ENCODE assay signal across 14 cellular contexts in genomic region chr20:31663524-31663837, GRCh38. TPM values are rescaled to one million over a fixed set of nuclear protein-coding genes. Genes with fewer than 3 reads are reported as not detected.
A peak's percentile ranks its signal among the peaks of the same experiment; 100 is the strongest.
DNase-seq lines count a peak whose midpoint lies in the region; ATAC-seq and TF ChIP-seq lines count a peak whose summit lies in the region.
"Had no signal": no experiment of that assay in that cellular context is flagged by ENCODE, and none has a peak within 500 bp of the region (broad histone marks: within the 10 kb centered on the region; RNA-seq: fewer than 3 reads in every experiment).

No MANE protein-coding gene starts in this region.

- no peak for TF ChIP-seq RAD21 in liver (IDR thresholded peaks at IDR 0.05)

- POLR2A ChIA-PET in activated CD8-positive, alpha-beta T cell treated with anti-CD3 and anti-CD28 coated beads for 36 hours (lab: Charles Lee) = interaction anchor here (1.1 to 6.0 kb wide), 4 partner anchors 11 to 60 kb away, joined by 6 to 56 read pairs (median 14); partner anchors contain the start of gene BCL2L1
- POLR2A ChIA-PET in activated CD8-positive, alpha-beta T cell treated with anti-CD3 and anti-CD28 coated beads, Interleukin-2, amount 10 ng/mL, durations not matched to agents 7 days and 5 days (lab: Charles Lee) = interaction anchor here (1.5 to 5.0 kb wide), 4 partner anchors 12 to 60 kb away, joined by 4 to 53 read pairs (median 22); partner anchors contain the start of gene BCL2L1

- no peak overlapping the region for H3K4me3 ChIP-seq in liver (ENCODE audit: low read depth in 1 of 3, low read length in 3 of 3)

- peak overlapping the region; percentile 84 for H3K27ac Mint-ChIP-seq in activated CD8-positive, alpha-beta T cell treated with anti-CD3 and anti-CD28 coated beads for 36 hours
- H3K27ac Mint-ChIP-seq in activated CD8-positive, alpha-beta T cell treated with anti-CD3 and anti-CD28 coated beads, Interleukin-2, amount 10 ng/mL, durations not matched to agents 7 days and 5 days = no peak overlapping the region
- H3K27ac Mint-ChIP-seq in activated T-helper 1 cell treated with anti-CD3 and anti-CD28 coated beads, Interleukin-12 subunit alpha, Interleukin-12 subunit beta, Interleukin-2, Interleukin-4 antibody, amounts not matched to agents 30 ng/mL and 10 ng/mL and 1 ng/mL, durations not matched to agents 14 hours and 24 hours and 36 hours = peak overlapping the region; percentile 87

- no peak for DNase-seq in activated CD8-positive, alpha-beta T cell treated with anti-CD3 and anti-CD28 coated beads for 36 hours
- DNase-seq in activated CD8-positive, alpha-beta T cell treated with anti-CD3 and anti-CD28 coated beads, Interleukin-2, amount 10 ng/mL, durations not matched to agents 7 days and 5 days = no peak
- no peak for DNase-seq in activated T-helper 1 cell treated with anti-CD3 and anti-CD28 coated beads, Interleukin-12 subunit alpha, Interleukin-12 subunit beta, Interleukin-2, Interleukin-4 antibody, amounts not matched to agents 30 ng/mL and 10 ng/mL and 1 ng/mL, durations not matched to agents 14 hours and 24 hours and 36 hours (ENCODE audit: low spot score)
- DNase-seq in islet precursor cell (no peak), cerebellar cortex (ENCODE audit: low spot score) (no peak)
- DNase-seq: GDM1; HCEC 1CT; Right ventricle myocardium superior; stimulated activated CD4-positive, alpha-beta T cell treated with anti-CD3 and anti-CD28 coated beads, Interleukin-1b, Interleukin-23, amount 100 ng/mL, for 48 hours had no signal

- no peak for ATAC-seq in activated CD8-positive, alpha-beta T cell treated with anti-CD3 and anti-CD28 coated beads for 36 hours
- no peak for ATAC-seq in activated CD8-positive, alpha-beta T cell treated with anti-CD3 and anti-CD28 coated beads, Interleukin-2, amount 10 ng/mL, durations not matched to agents 7 days and 5 days
- ATAC-seq in HG03457 (IDR thresholded peaks at IDR 0.05; ENCODE audit: unreplicated experiment) = no peak

- peaks cover 54% of the 10 kb centered on the region for H3K36me3 Mint-ChIP-seq in activated CD8-positive, alpha-beta T cell treated with anti-CD3 and anti-CD28 coated beads for 36 hours (ENCODE audit: low read depth)
- H3K36me3 Mint-ChIP-seq in activated CD8-positive, alpha-beta T cell treated with anti-CD3 and anti-CD28 coated beads, Interleukin-2, amount 10 ng/mL, durations not matched to agents 7 days and 5 days (ENCODE audit: low read depth) = peaks cover 46% of the 10 kb centered on the region
- H3K36me3 Mint-ChIP-seq in activated T-helper 1 cell treated with anti-CD3 and anti-CD28 coated beads, Interleukin-12 subunit alpha, Interleukin-12 subunit beta, Interleukin-2, Interleukin-4 antibody, amounts not matched to agents 30 ng/mL and 10 ng/mL and 1 ng/mL, durations not matched to agents 14 hours and 24 hours and 36 hours (ENCODE audit: low read depth) = peaks cover 64% of the 10 kb centered on the region

- intact Hi-C loops in activated CD8-positive, alpha-beta T cell treated with anti-CD3 and anti-CD28 coated beads for 36 hours (cut with micrococcal nuclease) = no loop called here
- intact Hi-C loops in activated T-helper 1 cell treated with anti-CD3 and anti-CD28 coated beads, Interleukin-12 subunit alpha, Interleukin-12 subunit beta, Interleukin-2, Interleukin-4 antibody, amounts not matched to agents 30 ng/mL and 10 ng/mL and 1 ng/mL, durations not matched to agents 14 hours and 24 hours and 36 hours (cut with micrococcal nuclease) = no loop called here

- no peaks in the 10 kb centered on the region for H3K9me3 ChIP-seq in liver (ENCODE audit: control insufficient read depth in 4 of 4, low read length in 3 of 4)

- H3K9ac ChIP-seq in liver (ENCODE audit: low read depth in 1 of 2, low read length in 2 of 2) = no peak overlapping the region

- TF ChIP-seq CTCF in activated CD8-positive, alpha-beta T cell treated with anti-CD3 and anti-CD28 coated beads for 36 hours (IDR thresholded peaks at IDR 0.05) = no peak
- no peak for TF ChIP-seq CTCF in liver (IDR thresholded peaks at IDR 0.05; ENCODE audit: low read depth, low read length, missing input control)

- no peaks in the 10 kb centered on the region for H3K9me3 Mint-ChIP-seq in activated CD8-positive, alpha-beta T cell treated with anti-CD3 and anti-CD28 coated beads for 36 hours
- H3K9me3 Mint-ChIP-seq in activated CD8-positive, alpha-beta T cell treated with anti-CD3 and anti-CD28 coated beads, Interleukin-2, amount 10 ng/mL, durations not matched to agents 7 days and 5 days (ENCODE audit: insufficient read depth) = no peaks in the 10 kb centered on the region
- H3K9me3 Mint-ChIP-seq in activated T-helper 1 cell treated with anti-CD3 and anti-CD28 coated beads, Interleukin-12 subunit alpha, Interleukin-12 subunit beta, Interleukin-2, Interleukin-4 antibody, amounts not matched to agents 30 ng/mL and 10 ng/mL and 1 ng/mL, durations not matched to agents 14 hours and 24 hours and 36 hours = no peaks in the 10 kb centered on the region

- no peak overlapping the region for H3K4me3 Mint-ChIP-seq in activated CD8-positive, alpha-beta T cell treated with anti-CD3 and anti-CD28 coated beads for 36 hours
- H3K4me3 Mint-ChIP-seq in activated CD8-positive, alpha-beta T cell treated with anti-CD3 and anti-CD28 coated beads, Interleukin-2, amount 10 ng/mL, durations not matched to agents 7 days and 5 days = no peak overlapping the region
- peak overlapping the region; percentile 39 for H3K4me3 Mint-ChIP-seq in activated T-helper 1 cell treated with anti-CD3 and anti-CD28 coated beads, Interleukin-12 subunit alpha, Interleukin-12 subunit beta, Interleukin-2, Interleukin-4 antibody, amounts not matched to agents 30 ng/mL and 10 ng/mL and 1 ng/mL, durations not matched to agents 14 hours and 24 hours and 36 hours

- no peaks in the 10 kb centered on the region for H3K36me3 ChIP-seq in liver (ENCODE audit: control insufficient read depth in 4 of 4, insufficient read depth in 3 of 4, low read depth in 1 of 4, low read length in 3 of 4)

- H3K4me1 ChIP-seq in liver (ENCODE audit: control insufficient read depth in 4 of 4, insufficient read depth in 4 of 4, low read length in 3 of 4) = peaks cover 12 to 57% (median 48%) of the 10 kb centered on the region in 4 donors

- CTCF ChIA-PET in activated CD8-positive, alpha-beta T cell treated with anti-CD3 and anti-CD28 coated beads for 36 hours (lab: Charles Lee) = interaction anchor here (0.6 to 10.1 kb wide), 6 partner anchors 21 to 104 kb away, joined by 3 to 333 read pairs (median 6); partner anchors contain the start of gene BCL2L1
- CTCF ChIA-PET in activated CD8-positive, alpha-beta T cell treated with anti-CD3 and anti-CD28 coated beads, Interleukin-2, amount 10 ng/mL, durations not matched to agents 7 days and 5 days (lab: Charles Lee) = interaction anchor here (1.0 to 7.9 kb wide), 7 partner anchors 10 to 57 kb away, joined by 3 to 677 read pairs (median 27); partner anchors contain the start of gene BCL2L1

- 69% methylated on average over 2 of the region's 2 CpGs for WGBS in liver

- H3K27me3 Mint-ChIP-seq in activated CD8-positive, alpha-beta T cell treated with anti-CD3 and anti-CD28 coated beads for 36 hours = no peaks in the 10 kb centered on the region
- H3K27me3 Mint-ChIP-seq in activated CD8-positive, alpha-beta T cell treated with anti-CD3 and anti-CD28 coated beads, Interleukin-2, amount 10 ng/mL, durations not matched to agents 7 days and 5 days (ENCODE audit: low read depth) = no peaks in the 10 kb centered on the region
- H3K27me3 Mint-ChIP-seq in activated T-helper 1 cell treated with anti-CD3 and anti-CD28 coated beads, Interleukin-12 subunit alpha, Interleukin-12 subunit beta, Interleukin-2, Interleukin-4 antibody, amounts not matched to agents 30 ng/mL and 10 ng/mL and 1 ng/mL, durations not matched to agents 14 hours and 24 hours and 36 hours (ENCODE audit: insufficient read depth) = no peaks in the 10 kb centered on the region

- H3K4me1 Mint-ChIP-seq in activated CD8-positive, alpha-beta T cell treated with anti-CD3 and anti-CD28 coated beads for 36 hours (ENCODE audit: low read depth) = peaks cover 70% of the 10 kb centered on the region
- H3K4me1 Mint-ChIP-seq in activated CD8-positive, alpha-beta T cell treated with anti-CD3 and anti-CD28 coated beads, Interleukin-2, amount 10 ng/mL, durations not matched to agents 7 days and 5 days (ENCODE audit: low read depth) = peaks cover 73% of the 10 kb centered on the region
- peaks cover 66% of the 10 kb centered on the region for H3K4me1 Mint-ChIP-seq in activated T-helper 1 cell treated with anti-CD3 and anti-CD28 coated beads, Interleukin-12 subunit alpha, Interleukin-12 subunit beta, Interleukin-2, Interleukin-4 antibody, amounts not matched to agents 30 ng/mL and 10 ng/mL and 1 ng/mL, durations not matched to agents 14 hours and 24 hours and 36 hours (ENCODE audit: low read depth)

- peak overlapping the region; percentile 70 to 75 for H3K27ac ChIP-seq in liver (ENCODE audit: low read depth in 1 of 2, low read length in 2 of 2)
- peak overlapping the region; percentile 97 for H3K27ac ChIP-seq in temporal lobe (ENCODE audit: low read depth, low read length)

- no peaks in the 10 kb centered on the region for H3K27me3 ChIP-seq in liver (ENCODE audit: control insufficient read depth in 4 of 4, insufficient read depth in 4 of 4, low read length in 3 of 4)

RNA-seq across cellular contexts. Expression of gene COX4I2, which starts 25.8 kb away (rescaled TPM):
- not detected for total RNA-seq in activated CD8-positive, alpha-beta T cell treated with anti-CD3 and anti-CD28 coated beads for 36 hours
- not detected for total RNA-seq in activated CD8-positive, alpha-beta T cell treated with anti-CD3 and anti-CD28 coated beads, Interleukin-2, amount 10 ng/mL, durations not matched to agents 7 days and 5 days
- not detected in 2 replicates for total RNA-seq in activated T-helper 1 cell treated with anti-CD3 and anti-CD28 coated beads, Interleukin-12 subunit alpha, Interleukin-12 subunit beta, Interleukin-2, Interleukin-4 antibody, amounts not matched to agents 30 ng/mL and 10 ng/mL and 1 ng/mL, durations not matched to agents 14 hours and 24 hours and 36 hours
- total RNA-seq in liver (under 1 TPM in 1 of 2 donors, not detected in 1; 0.59 TPM), temporal lobe (not detected)
- polyA plus RNA-seq in liver = under 1 TPM; 0.35 to 0.81 TPM
- total RNA-seq: A673, LHCN-M2 had no signal

RNA-seq across cellular contexts. Expression of gene ID1, which starts 58.4 kb away (rescaled TPM):
- under 1 TPM; 0.41 to 0.54 TPM for total RNA-seq in activated CD8-positive, alpha-beta T cell treated with anti-CD3 and anti-CD28 coated beads for 36 hours
- total RNA-seq in activated CD8-positive, alpha-beta T cell treated with anti-CD3 and anti-CD28 coated beads, Interleukin-2, amount 10 ng/mL, durations not matched to agents 7 days and 5 days = under 1 TPM; 0.42 to 0.50 TPM
- total RNA-seq in activated T-helper 1 cell treated with anti-CD3 and anti-CD28 coated beads, Interleukin-12 subunit alpha, Interleukin-12 subunit beta, Interleukin-2, Interleukin-4 antibody, amounts not matched to agents 30 ng/mL and 10 ng/mL and 1 ng/mL, durations not matched to agents 14 hours and 24 hours and 36 hours = 3.4 and 4.0 TPM in 2 replicates
- total RNA-seq in liver = 100 to 1,000 TPM in 1 of 2 donors, 10 to 100 TPM in 1; 46.4 to 117 TPM
- 10 to 100 TPM; 33.9 to 96.1 TPM for polyA plus RNA-seq in liver
- total RNA-seq in temporal lobe = 35.7 TPM

RNA-seq across cellular contexts. Expression of gene BCL2L1, which starts 59.2 kb away (rescaled TPM):
- total RNA-seq in activated CD8-positive, alpha-beta T cell treated with anti-CD3 and anti-CD28 coated beads for 36 hours = 100 to 1,000 TPM; 182 TPM
- 10 to 100 TPM; 71.4 to 73.0 TPM for total RNA-seq in activated CD8-positive, alpha-beta T cell treated with anti-CD3 and anti-CD28 coated beads, Interleukin-2, amount 10 ng/mL, durations not matched to agents 7 days and 5 days
- 417 and 420 TPM in 2 replicates for total RNA-seq in activated T-helper 1 cell treated with anti-CD3 and anti-CD28 coated beads, Interleukin-12 subunit alpha, Interleukin-12 subunit beta, Interleukin-2, Interleukin-4 antibody, amounts not matched to agents 30 ng/mL and 10 ng/mL and 1 ng/mL, durations not matched to agents 14 hours and 24 hours and 36 hours
- total RNA-seq in liver (100 to 1,000 TPM in 1 of 2 donors, 10 to 100 TPM in 1; 48.4 to 124 TPM), temporal lobe (42.5 TPM)
- polyA plus RNA-seq in liver = 10 to 100 TPM; 29.7 to 43.7 TPM
